ENCODE assay signal across 12 cellular contexts in genomic region chr9:126956929-126957686, GRCh38. TPM values are rescaled to one million over a fixed set of nuclear protein-coding genes. Genes with fewer than 3 reads are reported as not detected.
A peak's percentile ranks its signal among the peaks of the same experiment; 100 is the strongest.
DNase-seq lines count a peak whose midpoint lies in the region; ATAC-seq and TF ChIP-seq lines count a peak whose summit lies in the region.
"Had no signal": no experiment of that assay in that cellular context is flagged by ENCODE, and none has a peak within 500 bp of the region (broad histone marks: within the 10 kb centered on the region; RNA-seq: fewer than 3 reads in every experiment).

No MANE protein-coding gene starts in this region.

- DNase-seq in EL (peak; percentile 50), NCI-H82 treated with DMSO at 0.1 percent for 48 hours (lab: John Stamatoyannopoulos, UW; ENCODE audit: unreplicated experiment) (peak; percentile 83), esophagus muscularis mucosa (ENCODE audit: extremely low spot score) (no peak), osteocyte (ENCODE audit: extremely low spot score, unreplicated experiment) (peak; percentile 51), iPS-NIHi11 (ENCODE audit: low spot score) (no peak), GM10266 (ENCODE audit: extremely low spot score) (no peak)
- no peak for DNase-seq in activated T-cell treated with anti-CD3 and anti-CD28 coated beads, Interleukin-2, amount 50 U/mL, for 24 hours
- no peak for DNase-seq in activated CD8-positive, alpha-beta T cell treated with anti-CD3 and anti-CD28 coated beads for 36 hours
- DNase-seq: activated naive CD8-positive, alpha-beta T cell treated with anti-CD3 and anti-CD28 coated beads, Interleukin-2, amount 10 ng/mL, durations not matched to agents 7 days and 5 days had no signal

- WGBS in esophagus muscularis mucosa: 95% methylated on average over 6 of the region's 7 CpGs

- TF ChIP-seq CTCF in esophagus muscularis mucosa (IDR thresholded peaks at IDR 0.05): no peak
- no peak for TF ChIP-seq CTCF in osteocyte (IDR thresholded peaks at IDR 0.05)
- no peak for TF ChIP-seq CTCF in activated CD8-positive, alpha-beta T cell treated with anti-CD3 and anti-CD28 coated beads for 36 hours (IDR thresholded peaks at IDR 0.05)
- TF ChIP-seq CTCF in GM10266 (IDR thresholded peaks at IDR 0.05; ENCODE audit: control insufficient read depth, insufficient read depth, low read depth, missing control alignments): no peak

- H3K9me3 ChIP-seq in esophagus muscularis mucosa: no peaks in the 10 kb centered on the region

- no peak overlapping the region for H3K4me3 ChIP-seq in esophagus muscularis mucosa
- H3K4me3 ChIP-seq: SK-N-MC had no signal

- no peaks in the 10 kb centered on the region for H3K36me3 ChIP-seq in esophagus muscularis mucosa

- CTCF ChIA-PET in activated CD8-positive, alpha-beta T cell treated with anti-CD3 and anti-CD28 coated beads for 36 hours (lab: Charles Lee): interaction anchor here (1.0 kb wide), 2 partner anchors 8 to 242 kb away, joined by 3 read pairs; no protein-coding TSS in a partner anchor

- H3K4me1 Mint-ChIP-seq in osteocyte (ENCODE audit: unreplicated experiment): peaks cover 20% of the 10 kb centered on the region
- no peaks in the 10 kb centered on the region for H3K4me1 Mint-ChIP-seq in activated T-cell treated with anti-CD3 and anti-CD28 coated beads, Interleukin-2, amount 50 U/mL, for 24 hours (ENCODE audit: low read depth)
- H3K4me1 Mint-ChIP-seq in activated CD8-positive, alpha-beta T cell treated with anti-CD3 and anti-CD28 coated beads for 36 hours (ENCODE audit: low read depth): no peaks in the 10 kb centered on the region
- H3K4me1 Mint-ChIP-seq: activated naive CD8-positive, alpha-beta T cell treated with anti-CD3 and anti-CD28 coated beads, Interleukin-2, amount 10 ng/mL, durations not matched to agents 7 days and 5 days had no signal

- TF ChIP-seq POLR2A in esophagus muscularis mucosa (IDR thresholded peaks at IDR 0.05; ENCODE audit: low read depth): no peak

- peaks cover 31 to 37% (median 35%) of the 10 kb centered on the region in 4 donors for H3K4me1 ChIP-seq in esophagus muscularis mucosa

- peak overlapping the region; percentile 64 to 68 (median 66) for H3K27ac ChIP-seq in esophagus muscularis mucosa (replicated peaks in 1 of 4)
- H3K27ac ChIP-seq: SK-N-MC had no signal

- no peak overlapping the region for H3K4me3 Mint-ChIP-seq in osteocyte (ENCODE audit: unreplicated experiment)
- no peak overlapping the region for H3K4me3 Mint-ChIP-seq in activated T-cell treated with anti-CD3 and anti-CD28 coated beads, Interleukin-2, amount 50 U/mL, for 24 hours
- no peak overlapping the region for H3K4me3 Mint-ChIP-seq in activated CD8-positive, alpha-beta T cell treated with anti-CD3 and anti-CD28 coated beads for 36 hours
- H3K4me3 Mint-ChIP-seq: activated naive CD8-positive, alpha-beta T cell treated with anti-CD3 and anti-CD28 coated beads, Interleukin-2, amount 10 ng/mL, durations not matched to agents 7 days and 5 days; memory B cell; stimulated activated effector memory CD8-positive, alpha-beta T cell treated with anti-CD3 and anti-CD28 coated beads, Interleukin-12 subunit alpha, Interleukin-12 subunit beta, amount 100 ng/mL, for 72 hours had no signal

- POLR2A ChIA-PET in activated CD8-positive, alpha-beta T cell treated with anti-CD3 and anti-CD28 coated beads for 36 hours (lab: Charles Lee): no interaction called here

- no peak for TF ChIP-seq EP300 in esophagus muscularis mucosa (IDR thresholded peaks at IDR 0.05)

- H3K27me3 ChIP-seq in esophagus muscularis mucosa: no peaks in the 10 kb centered on the region

- peaks cover 2% of the 10 kb centered on the region for H3K27me3 Mint-ChIP-seq in osteocyte (ENCODE audit: unreplicated experiment)
- peaks cover 3% of the 10 kb centered on the region for H3K27me3 Mint-ChIP-seq in activated T-cell treated with anti-CD3 and anti-CD28 coated beads, Interleukin-2, amount 50 U/mL, for 24 hours
- H3K27me3 Mint-ChIP-seq in activated CD8-positive, alpha-beta T cell treated with anti-CD3 and anti-CD28 coated beads for 36 hours: peaks cover 8% of the 10 kb centered on the region
- H3K27me3 Mint-ChIP-seq: memory B cell had no signal

- no peaks in the 10 kb centered on the region for H3K36me3 Mint-ChIP-seq in osteocyte (ENCODE audit: unreplicated experiment)
- H3K36me3 Mint-ChIP-seq in activated T-cell treated with anti-CD3 and anti-CD28 coated beads, Interleukin-2, amount 50 U/mL, for 24 hours (ENCODE audit: low read depth): no peaks in the 10 kb centered on the region
- no peaks in the 10 kb centered on the region for H3K36me3 Mint-ChIP-seq in activated CD8-positive, alpha-beta T cell treated with anti-CD3 and anti-CD28 coated beads for 36 hours (ENCODE audit: low read depth)
- H3K36me3 Mint-ChIP-seq: activated naive CD8-positive, alpha-beta T cell treated with anti-CD3 and anti-CD28 coated beads, Interleukin-2, amount 10 ng/mL, durations not matched to agents 7 days and 5 days; stimulated activated effector memory CD8-positive, alpha-beta T cell treated with anti-CD3 and anti-CD28 coated beads, Interleukin-12 subunit alpha, Interleukin-12 subunit beta, amount 100 ng/mL, for 72 hours had no signal

- intact Hi-C loops in esophagus muscularis mucosa (cut with DNase I): no loop called here
- intact Hi-C loops in activated CD8-positive, alpha-beta T cell treated with anti-CD3 and anti-CD28 coated beads for 36 hours (cut with micrococcal nuclease): no loop called here

- H3K27ac Mint-ChIP-seq in osteocyte (ENCODE audit: unreplicated experiment): peak overlapping the region; percentile 81
- no peak overlapping the region for H3K27ac Mint-ChIP-seq in activated T-cell treated with anti-CD3 and anti-CD28 coated beads, Interleukin-2, amount 50 U/mL, for 24 hours
- no peak overlapping the region for H3K27ac Mint-ChIP-seq in activated CD8-positive, alpha-beta T cell treated with anti-CD3 and anti-CD28 coated beads for 36 hours
- H3K27ac Mint-ChIP-seq: activated naive CD8-positive, alpha-beta T cell treated with anti-CD3 and anti-CD28 coated beads, Interleukin-2, amount 10 ng/mL, durations not matched to agents 7 days and 5 days; memory B cell; stimulated activated effector memory CD8-positive, alpha-beta T cell treated with anti-CD3 and anti-CD28 coated beads, Interleukin-12 subunit alpha, Interleukin-12 subunit beta, amount 100 ng/mL, for 72 hours had no signal

- no peaks in the 10 kb centered on the region for H3K9me3 Mint-ChIP-seq in osteocyte (ENCODE audit: unreplicated experiment)
- H3K9me3 Mint-ChIP-seq in activated T-cell treated with anti-CD3 and anti-CD28 coated beads, Interleukin-2, amount 50 U/mL, for 24 hours: no peaks in the 10 kb centered on the region
- no peaks in the 10 kb centered on the region for H3K9me3 Mint-ChIP-seq in activated CD8-positive, alpha-beta T cell treated with anti-CD3 and anti-CD28 coated beads for 36 hours
- H3K9me3 Mint-ChIP-seq: activated naive CD8-positive, alpha-beta T cell treated with anti-CD3 and anti-CD28 coated beads, Interleukin-2, amount 10 ng/mL, durations not matched to agents 7 days and 5 days; memory B cell; stimulated activated effector memory CD8-positive, alpha-beta T cell treated with anti-CD3 and anti-CD28 coated beads, Interleukin-12 subunit alpha, Interleukin-12 subunit beta, amount 100 ng/mL, for 72 hours had no signal

- no peak for ATAC-seq in activated CD8-positive, alpha-beta T cell treated with anti-CD3 and anti-CD28 coated beads for 36 hours
- ATAC-seq: stimulated activated effector memory CD8-positive, alpha-beta T cell treated with anti-CD3 and anti-CD28 coated beads, Interleukin-12 subunit alpha, Interleukin-12 subunit beta, amount 100 ng/mL, for 72 hours had no signal

RNA-seq across cellular contexts. Expression of gene RALGPS1, which starts 42.5 kb away (rescaled TPM):
- total RNA-seq in esophagus muscularis mucosa (10 to 100 TPM in 2 of 4 donors, 1 to 10 TPM in 2; 4.6 to 11.9 (median 10.0) TPM), osteocyte (8.7 and 9.9 TPM in 2 replicates)
- 1 to 10 TPM; 1.9 to 2.2 TPM for total RNA-seq in activated CD8-positive, alpha-beta T cell treated with anti-CD3 and anti-CD28 coated beads for 36 hours

Comparison
In these comparisons a context has a peak if more than half of its experiments do, and no peak if none do; other contexts are left out.
1. DNase-seq: peak in EL (single experiment), NCI-H82 treated with DMSO at 0.1 percent for 48 hours (single experiment) and osteocyte (single experiment); none in esophagus muscularis mucosa (single experiment), activated T-cell treated with anti-CD3 and anti-CD28 coated beads, Interleukin-2, amount 50 U/mL, for 24 hours (single experiment), iPS-NIHi11 (single experiment), activated CD8-positive, alpha-beta T cell treated with anti-CD3 and anti-CD28 coated beads for 36 hours (single experiment) and GM10266 (single experiment).